ENCODE assay signal across 1 cellular context in the genomic region with DNA sequence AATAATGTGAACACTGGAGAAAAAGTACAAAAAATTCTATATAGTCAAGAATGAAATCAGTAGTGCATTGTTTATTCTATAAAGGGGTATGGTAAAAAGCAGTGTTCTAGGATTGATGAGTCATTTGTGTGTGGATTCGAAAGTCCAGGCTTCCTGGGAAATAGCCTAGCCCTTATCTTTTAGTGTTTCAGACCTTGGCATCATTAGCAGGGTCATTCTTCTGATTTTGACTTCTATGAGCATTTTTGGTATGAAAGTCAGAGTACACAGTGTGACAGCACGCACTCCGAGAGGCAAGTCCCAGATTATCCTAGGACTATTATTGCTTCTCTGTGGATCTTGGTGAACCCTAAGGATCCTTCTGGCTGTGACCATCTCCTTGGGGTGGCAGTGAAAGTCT.
TF ChIP-seq lines count a peak whose summit lies in the region.

No MANE protein-coding gene starts in this region.

TF ChIP-seq in GM23338, 12 proteins besides CTCF, POLR2A, EP300 and RAD21 (continued from another document):
- TF ChIP-seq STAT1 (IDR thresholded peaks at IDR 0.05; ENCODE audit: unreplicated experiment) (no peak), ZNF114 (CRISPR knock-in tag; IDR thresholded peaks at IDR 0.05) (no peak), POLR2AphosphoS5 (IDR thresholded peaks at IDR 0.05; ENCODE audit: low read depth) (no peak), ZNF462 (CRISPR knock-in tag; IDR thresholded peaks at IDR 0.05) (no peak), NANOG (IDR thresholded peaks at IDR 0.05; ENCODE audit: borderline replicate concordance) (no peak), ETS1 (IDR thresholded peaks at IDR 0.05) (no peak), REST (IDR thresholded peaks at IDR 0.05; ENCODE audit: unreplicated experiment) (no peak), EZH2phosphoT487 (IDR thresholded peaks at IDR 0.05; ENCODE audit: unreplicated experiment) (no peak), ZNF331 (CRISPR knock-in tag; IDR thresholded peaks at IDR 0.05; ENCODE audit: low read depth) (no peak), EZH2 (IDR thresholded peaks at IDR 0.05; ENCODE audit: low read depth, unreplicated experiment) (no peak), CREB1 (CRISPR knock-in tag; IDR thresholded peaks at IDR 0.05; ENCODE audit: low read depth) (no peak)
